ENCODE assay signal across 1 cellular context in the genomic region with DNA sequence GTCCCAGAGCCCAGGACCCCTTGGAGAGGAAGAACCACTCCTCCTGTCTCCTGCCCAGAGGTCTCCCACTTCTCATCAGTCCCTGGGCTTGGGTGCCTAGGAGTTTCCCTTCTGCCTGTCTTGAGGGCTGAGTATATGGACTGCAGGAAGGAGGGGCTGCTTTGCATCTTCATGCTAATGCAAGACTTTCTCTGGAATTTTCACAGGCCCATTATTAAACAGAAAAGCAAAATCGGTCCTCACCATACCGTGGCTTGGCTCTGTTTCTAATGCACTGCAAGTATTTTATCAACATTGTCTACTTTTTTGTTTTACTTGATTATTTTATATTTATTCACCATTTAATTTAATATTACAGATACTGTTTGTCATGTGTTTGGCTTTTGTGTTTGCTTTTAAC.
TF ChIP-seq lines count a peak whose summit lies in the region.

No MANE protein-coding gene starts in this region.

TF ChIP-seq in A549, 52 proteins besides CTCF, POLR2A, EP300 and RAD21 (continued from another document):
- TF ChIP-seq, protein P1, sequence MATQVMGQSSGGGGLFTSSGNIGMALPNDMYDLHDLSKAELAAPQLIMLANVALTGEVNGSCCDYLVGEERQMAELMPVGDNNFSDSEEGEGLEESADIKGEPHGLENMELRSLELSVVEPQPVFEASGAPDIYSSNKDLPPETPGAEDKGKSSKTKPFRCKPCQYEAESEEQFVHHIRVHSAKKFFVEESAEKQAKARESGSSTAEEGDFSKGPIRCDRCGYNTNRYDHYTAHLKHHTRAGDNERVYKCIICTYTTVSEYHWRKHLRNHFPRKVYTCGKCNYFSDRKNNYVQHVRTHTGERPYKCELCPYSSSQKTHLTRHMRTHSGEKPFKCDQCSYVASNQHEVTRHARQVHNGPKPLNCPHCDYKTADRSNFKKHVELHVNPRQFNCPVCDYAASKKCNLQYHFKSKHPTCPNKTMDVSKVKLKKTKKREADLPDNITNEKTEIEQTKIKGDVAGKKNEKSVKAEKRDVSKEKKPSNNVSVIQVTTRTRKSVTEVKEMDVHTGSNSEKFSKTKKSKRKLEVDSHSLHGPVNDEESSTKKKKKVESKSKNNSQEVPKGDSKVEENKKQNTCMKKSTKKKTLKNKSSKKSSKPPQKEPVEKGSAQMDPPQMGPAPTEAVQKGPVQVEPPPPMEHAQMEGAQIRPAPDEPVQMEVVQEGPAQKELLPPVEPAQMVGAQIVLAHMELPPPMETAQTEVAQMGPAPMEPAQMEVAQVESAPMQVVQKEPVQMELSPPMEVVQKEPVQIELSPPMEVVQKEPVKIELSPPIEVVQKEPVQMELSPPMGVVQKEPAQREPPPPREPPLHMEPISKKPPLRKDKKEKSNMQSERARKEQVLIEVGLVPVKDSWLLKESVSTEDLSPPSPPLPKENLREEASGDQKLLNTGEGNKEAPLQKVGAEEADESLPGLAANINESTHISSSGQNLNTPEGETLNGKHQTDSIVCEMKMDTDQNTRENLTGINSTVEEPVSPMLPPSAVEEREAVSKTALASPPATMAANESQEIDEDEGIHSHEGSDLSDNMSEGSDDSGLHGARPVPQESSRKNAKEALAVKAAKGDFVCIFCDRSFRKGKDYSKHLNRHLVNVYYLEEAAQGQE (IDR thresholded peaks at IDR 0.05), result no peak
TF ChIP-seq in A549: peak in this region for 0.
